ENCODE assay signal across 20 cellular contexts in genomic region chr15:40936234-40936708, GRCh38. TPM values are rescaled to one million over a fixed set of nuclear protein-coding genes. Genes with fewer than 3 reads are reported as not detected.
A peak's percentile ranks its signal among the peaks of the same experiment; 100 is the strongest.
DNase-seq lines count a peak whose midpoint lies in the region; ATAC-seq and TF ChIP-seq lines count a peak whose summit lies in the region.
"Had no signal": no experiment of that assay in that cellular context is flagged by ENCODE, and none has a peak within 500 bp of the region (broad histone marks: within the 10 kb centered on the region; RNA-seq: fewer than 3 reads in every experiment).

No MANE protein-coding gene starts in this region.

- no peaks in the 10 kb centered on the region for H3K79me1 ChIP-seq in neuronal stem cell (ENCODE audit: low read depth, low read length)

- no peak overlapping the region for H2BK120ac ChIP-seq in neuronal stem cell (ENCODE audit: low read depth, low read length)

- ATAC-seq in Right ventricle myocardium superior (ENCODE audit: poor library complexity): no peak
- no peak for ATAC-seq in upper lobe of right lung
- ATAC-seq: A549 had no signal

- H3K4me1 ChIP-seq in right atrium auricular region (peaks cover 0 to 77% of the 10 kb centered on the region in 2 donors), neuronal stem cell (ENCODE audit: control insufficient read depth in 2 of 2, insufficient read depth in 1 of 2, low read depth in 1 of 2, low read length in 2 of 2) (peaks cover 6 to 21% of the 10 kb centered on the region in 2 donors), upper lobe of right lung (peaks cover 26% of the 10 kb centered on the region)

- peaks cover 39% of the 10 kb centered on the region for H3K27me3 Mint-ChIP-seq in endothelial cell (ENCODE audit: unreplicated experiment)

- peaks cover 76% of the 10 kb centered on the region for H3K36me3 Mint-ChIP-seq in endothelial cell (ENCODE audit: low read depth, unreplicated experiment)
- H3K36me3 Mint-ChIP-seq: CD4-positive, alpha-beta memory T cell had no signal

- no peak overlapping the region for H3K4me2 ChIP-seq in neuronal stem cell (ENCODE audit: insufficient read depth, low read length, poor library complexity, severe bottlenecking)
- H3K4me2 ChIP-seq: A549 had no signal

- H3K27ac ChIP-seq in right atrium auricular region (peak overlapping the region; percentile 80 to 90), neuronal stem cell (replicated peaks; ENCODE audit: low read length) (no peak overlapping the region), upper lobe of right lung (no peak overlapping the region)
- H3K27ac ChIP-seq: A549 had no signal

- peak overlapping the region; percentile 31 for H2BK15ac ChIP-seq in neuronal stem cell (ENCODE audit: low read length)

- H3K9me3 ChIP-seq in right atrium auricular region: no peaks in the 10 kb centered on the region
- no peaks in the 10 kb centered on the region for H3K9me3 ChIP-seq in neuronal stem cell (replicated peaks in 1 of 2; ENCODE audit: control insufficient read depth in 2 of 2, insufficient read depth in 1 of 2, low read depth in 1 of 2, low read length in 2 of 2)
- H3K9me3 ChIP-seq in upper lobe of right lung: no peaks in the 10 kb centered on the region
- H3K9me3 ChIP-seq: A549, Caco-2 had no signal

- no peaks in the 10 kb centered on the region for H3K36me3 ChIP-seq in right atrium auricular region
- H3K36me3 ChIP-seq in neuronal stem cell (replicated peaks in 1 of 2; ENCODE audit: control insufficient read depth in 2 of 2, insufficient read depth in 2 of 2, low read length in 2 of 2): no peaks in the 10 kb centered on the region
- H3K36me3 ChIP-seq in upper lobe of right lung: no peaks in the 10 kb centered on the region

- H4K8ac ChIP-seq in neuronal stem cell (ENCODE audit: low read depth, low read length): no peak overlapping the region

- H3K4me3 ChIP-seq in right atrium auricular region: no peak overlapping the region
- H3K4me3 ChIP-seq in neuronal stem cell (ENCODE audit: low read length in 2 of 2): no peak overlapping the region
- H3K4me3 ChIP-seq in upper lobe of right lung: peak overlapping the region; percentile 63
- H3K4me3 ChIP-seq: A549 had no signal

- no CpG with 5 or more reads among the region's 31 CpGs for WGBS in neuronal stem cell (ENCODE audit: extremely low coverage in 2 of 2, insufficient read length in 2 of 2, insufficient replicate concordance in 1 of 2), 2 donors

- H2BK5ac ChIP-seq in neuronal stem cell (ENCODE audit: low read length): no peak overlapping the region

- TF ChIP-seq CTCF in right atrium auricular region (IDR thresholded peaks at IDR 0.05) (no peak), endothelial cell (IDR thresholded peaks at IDR 0.05; ENCODE audit: unreplicated experiment) (no peak), upper lobe of right lung (IDR thresholded peaks at IDR 0.05) (no peak)

- intact Hi-C loops in Right ventricle myocardium superior (cut with DNase I): no loop called here
- intact Hi-C loops in upper lobe of right lung (cut with DNase I): no loop called here

- DNase-seq in right atrium auricular region (ENCODE audit: low spot score) (no peak), Right ventricle myocardium superior (no peak), endothelial cell (ENCODE audit: low spot score) (no peak), neuronal stem cell (ENCODE audit: low spot score) (no peak), upper lobe of right lung (no peak)
- no peak for DNase-seq in activated CD8-positive, alpha-beta memory T cell treated with anti-CD3 and anti-CD28 coated beads, Interleukin-2, amount 50 U/mL, for 48 hours
- DNase-seq in stimulated activated CD4-positive, alpha-beta T cell treated with anti-CD3 and anti-CD28 coated beads, Interleukin-12 subunit alpha, Interleukin-12 subunit beta, amount 100 ng/mL, for 4 hours: no peak
- DNase-seq: Caco-2; CD4-positive, alpha-beta memory T cell; DMS 273 treated with DMSO at 0.1 percent for 48 hours; DMS79 treated with DMSO at 0.1 percent for 48 hours; Kasumi-1; NCI-H1694; NCI-H2107; NCI-H446 treated with DMSO at 0.1 percent for 48 hours; NCI-H526 treated with DMSO at 0.1 percent for 48 hours; OCI-M1; SHP77 had no signal

- H3K4me1 Mint-ChIP-seq in endothelial cell (ENCODE audit: unreplicated experiment): peaks cover 80% of the 10 kb centered on the region

- H3K9me3 Mint-ChIP-seq in endothelial cell (ENCODE audit: unreplicated experiment): no peaks in the 10 kb centered on the region

- H4K91ac ChIP-seq in neuronal stem cell (ENCODE audit: low read depth, low read length, poor library complexity): no peak overlapping the region

- H2AFZ ChIP-seq in neuronal stem cell (ENCODE audit: low read length): peak overlapping the region; percentile 71

- H3K23ac ChIP-seq in neuronal stem cell (ENCODE audit: low read depth, low read length, poor library complexity): peak overlapping the region; percentile 52

- peak overlapping the region; percentile 1 for H2AK5ac ChIP-seq in neuronal stem cell (ENCODE audit: low read depth, low read length)

- peak overlapping the region; percentile 33 for H3K18ac ChIP-seq in neuronal stem cell (ENCODE audit: low read length)

- peak overlapping the region; percentile 5 for H3K27ac Mint-ChIP-seq in endothelial cell (ENCODE audit: unreplicated experiment)

- H3K27me3 ChIP-seq in right atrium auricular region (no peaks in the 10 kb centered on the region), neuronal stem cell (ENCODE audit: control insufficient read depth in 3 of 3, insufficient read depth in 3 of 3, low read depth in 1 of 3, low read length in 3 of 3) (peaks cover 0 to 28% (median 18%) of the 10 kb centered on the region in 3 experiments), upper lobe of right lung (peaks cover 10% of the 10 kb centered on the region)

- no peak overlapping the region for H3K14ac ChIP-seq in neuronal stem cell (ENCODE audit: low read length)

- no peak overlapping the region for H3K9ac ChIP-seq in neuronal stem cell (ENCODE audit: low read depth, low read length, poor library complexity)

- peak overlapping the region; percentile 68 for H2BK12ac ChIP-seq in neuronal stem cell (ENCODE audit: low read length)

- peak overlapping the region; percentile 97 for H3K4me3 Mint-ChIP-seq in endothelial cell (ENCODE audit: unreplicated experiment)
- H3K4me3 Mint-ChIP-seq: CD4-positive, alpha-beta memory T cell had no signal

- no peak overlapping the region for H3K4ac ChIP-seq in neuronal stem cell (ENCODE audit: low read length)

RNA-seq across cellular contexts. Expression of gene DLL4, which starts 7.1 kb away (rescaled TPM):
- total RNA-seq in right atrium auricular region (1 to 10 TPM; 7.5 to 9.8 TPM), Right ventricle myocardium superior (10.7 TPM), endothelial cell (ENCODE audit: unreplicated experiment) (257 TPM), upper lobe of right lung (22.0 TPM)
- 0.20 TPM for polyA plus RNA-seq in neuronal stem cell (2013, experiment 1 of 2)
- polyA plus RNA-seq in neuronal stem cell (2013, experiment 2 of 2): 0.21 TPM
- total RNA-seq: CD4-positive, alpha-beta memory T cell; MCF 10A had no signal
- polyA plus RNA-seq: CD4-positive, alpha-beta memory T cell had no signal

RNA-seq across cellular contexts. Expression of gene CHAC1, which starts 17.0 kb away (rescaled TPM):
- total RNA-seq in right atrium auricular region: 10 to 100 TPM; 11.9 to 36.1 TPM
- total RNA-seq in Right ventricle myocardium superior: 0.46 TPM
- total RNA-seq in endothelial cell (ENCODE audit: unreplicated experiment): 16.4 TPM
- 3.9 TPM for polyA plus RNA-seq in neuronal stem cell (2013, experiment 1 of 2)
- polyA plus RNA-seq in neuronal stem cell (2013, experiment 2 of 2): 3.7 TPM
- 4.4 TPM for total RNA-seq in upper lobe of right lung

RNA-seq across cellular contexts. Expression of gene VPS18, which starts 42.0 kb away (rescaled TPM):
- total RNA-seq in right atrium auricular region: 10 to 100 TPM; 18.1 to 26.1 TPM
- total RNA-seq in Right ventricle myocardium superior: 18.4 TPM
- 39.2 TPM for total RNA-seq in endothelial cell (ENCODE audit: unreplicated experiment)
- polyA plus RNA-seq in neuronal stem cell (2013, experiment 1 of 2): 6.1 TPM
- 6.0 TPM for polyA plus RNA-seq in neuronal stem cell (2013, experiment 2 of 2)
- 24.5 TPM for total RNA-seq in upper lobe of right lung

Comparison
In these comparisons a context has a peak if more than half of its experiments do, and no peak if none do; other contexts are left out.
1. H3K27ac ChIP-seq: peak in right atrium auricular region (2 of 2); none in neuronal stem cell (single experiment) and upper lobe of right lung (single experiment).
2. RNA of gene DLL4, which starts 7.1 kb away (total RNA-seq): 257 TPM in endothelial cell (single experiment); 22.0 TPM in upper lobe of right lung (single experiment), 10.7 TPM in Right ventricle myocardium superior (single experiment) and 7.5 to 9.8 TPM in right atrium auricular region; every median in the first group is over 10 times any median in the second.